22 cellular contexts compared by ENCODE assay signal in genomic region chrX:95040104-95040503, GRCh38.
"Had no signal": no experiment of that assay in that cellular context is flagged by ENCODE, and none has a peak within 500 bp of the region (broad histone marks: within the 10 kb centered on the region; RNA-seq: fewer than 3 reads in every experiment).

No MANE protein-coding gene starts in this region.

- H3K36me3 ChIP-seq: gastrocnemius medialis, neural progenitor cell, right lobe of liver, transverse colon, upper lobe of right lung, uterus had no signal

- H3K27me3 ChIP-seq: hepatocyte, neural progenitor cell, transverse colon, upper lobe of right lung had no signal

- H3K79me2 ChIP-seq: hepatocyte, parathyroid adenoma had no signal

- DNase-seq: effector CD8-positive, alpha-beta T cell; endodermal cell; foreskin fibroblast; gastrocnemius medialis; head of caudate nucleus; kidney; naive thymus-derived CD4-positive, alpha-beta T cell; right lobe of liver; small intestine; stimulated activated CD4-positive, alpha-beta T cell treated with anti-CD3 and anti-CD28 coated beads, Interleukin-15, amount 100 ng/mL, for 24 hours; stimulated activated CD4-positive, alpha-beta T cell treated with anti-CD3 and anti-CD28 coated beads, Interleukin-2, amount 100 ng/mL, for 48 hours; stimulated activated naive B cell treated with anti-CD40 and anti-IgM and Interleukin-4, amounts not matched to agents 10 μg/mL and 1 μg/mL and 100 μg/mL, for 72 hours; transverse colon; upper lobe of right lung; uterus had no signal

- H3K9me3 ChIP-seq: gastrocnemius medialis, right lobe of liver, transverse colon, upper lobe of right lung, uterus had no signal

- H3K4me2 ChIP-seq: hepatocyte, neural progenitor cell had no signal

- FAIRE-seq: small intestine had no signal

- ATAC-seq: esophagus mucosa; gastrocnemius medialis; left lobe of liver; naive thymus-derived CD4-positive, alpha-beta T cell; right lobe of liver; upper lobe of right lung had no signal

- H3K4me3 ChIP-seq: gastrocnemius medialis, hepatocyte, lung, neural progenitor cell, right lobe of liver, transverse colon, upper lobe of right lung, uterus had no signal

- H2AFZ ChIP-seq: hepatocyte, neural progenitor cell, parathyroid adenoma had no signal

- H3K27ac ChIP-seq: epithelial cell of prostate, gastrocnemius medialis, hepatocyte, neural progenitor cell, parathyroid adenoma, right lobe of liver, transverse colon, upper lobe of right lung, uterus had no signal

- H3K9ac ChIP-seq: neural progenitor cell, parathyroid adenoma had no signal

- H3K4me1 ChIP-seq: gastrocnemius medialis, neural progenitor cell, parathyroid adenoma, right lobe of liver, transverse colon, upper lobe of right lung, uterus had no signal
